Comparison of ENCODE assay signal across 1 cellular context in genomic region chr1:228453022-228453560, GRCh38.
TF ChIP-seq lines count a peak whose summit lies in the region.

No MANE protein-coding gene starts in this region.

TF ChIP-seq in HCT116, 20 proteins besides CTCF, POLR2A, EP300 and RAD21:
- TF ChIP-seq CBX3 (IDR thresholded peaks at IDR 0.05; ENCODE audit: low read depth) (no peak), ZNF274 (IDR thresholded peaks at IDR 0.05; ENCODE audit: low read depth, low read length) (no peak), ELF1 (IDR thresholded peaks at IDR 0.05; ENCODE audit: borderline replicate concordance, low read depth) (no peak), ZFX (IDR thresholded peaks at IDR 0.05) (no peak), YY1 (IDR thresholded peaks at IDR 0.05; ENCODE audit: extremely low read depth, insufficient replicate concordance, low read depth, low read length) (no peak), SP1 (IDR thresholded peaks at IDR 0.05; ENCODE audit: low read depth) (no peak), SRF (IDR thresholded peaks at IDR 0.05; ENCODE audit: low read depth) (no peak)
